ENCODE assay signal across 21 cellular contexts in the genomic region with DNA sequence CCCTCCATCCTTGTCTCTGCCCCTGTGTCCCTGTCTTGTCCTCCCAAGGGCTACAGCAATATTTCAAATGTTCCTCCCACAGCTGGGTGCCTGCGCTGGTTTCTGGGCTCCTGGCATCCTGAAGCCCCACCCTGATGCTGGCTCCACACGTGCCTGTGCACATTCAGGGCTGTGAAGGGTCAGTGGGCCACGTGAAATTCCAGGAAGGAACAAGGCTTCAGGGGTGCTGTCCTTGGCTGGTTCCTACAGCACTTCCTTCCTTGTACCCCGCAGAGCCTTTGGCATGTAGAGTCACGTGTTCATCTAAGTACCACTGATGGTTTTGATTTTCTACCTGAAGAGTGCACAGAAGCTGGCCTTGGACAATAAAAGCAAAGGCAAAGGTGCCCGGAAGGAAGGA. TPM values are rescaled to one million over a fixed set of nuclear protein-coding genes. Genes with fewer than 3 reads are reported as not detected.
A peak's percentile ranks its signal among the peaks of the same experiment; 100 is the strongest.
DNase-seq lines count a peak whose midpoint lies in the region; ATAC-seq, FAIRE-seq and TF ChIP-seq lines count a peak whose summit lies in the region.
"Had no signal": no experiment of that assay in that cellular context is flagged by ENCODE, and none has a peak within 500 bp of the region (broad histone marks: within the 10 kb centered on the region; RNA-seq: fewer than 3 reads in every experiment).

No MANE protein-coding gene starts in this region.

- H3K4me1 Mint-ChIP-seq in MCF 10A (ENCODE audit: insufficient read depth, unreplicated experiment) = peaks cover 22% of the 10 kb centered on the region
- peaks cover 19% of the 10 kb centered on the region for H3K4me1 Mint-ChIP-seq in memory B cell

- POLR2A ChIA-PET in MCF 10A (lab: Yijun Ruan, JAX) = no interaction called here
- POLR2A ChIA-PET in endothelial cell of umbilical vein (lab: Charles Lee) = interaction anchor here (1.5 to 1.9 kb wide), 2 partner anchors 25 to 56 kb away, joined by 4 to 8 read pairs; no protein-coding TSS in a partner anchor

- no peaks in the 10 kb centered on the region for H3K27me3 ChIP-seq in breast epithelium
- H3K27me3 ChIP-seq in endothelial cell of umbilical vein (ENCODE audit: control insufficient read depth in 2 of 2, insufficient read depth in 2 of 2, low read length in 2 of 2) = no peaks in the 10 kb centered on the region

- CTCF ChIA-PET in MCF 10A (lab: Yijun Ruan, JAX) = no interaction called here
- CTCF ChIA-PET in endothelial cell of umbilical vein (lab: Charles Lee) = no interaction called here

- H3K27me3 Mint-ChIP-seq in MCF 10A (ENCODE audit: insufficient read depth, unreplicated experiment) (no peaks in the 10 kb centered on the region), memory B cell (no peaks in the 10 kb centered on the region)

- H4K20me1 ChIP-seq in endothelial cell of umbilical vein (replicated peaks; ENCODE audit: control insufficient read depth, extremely low read depth, insufficient read depth, low read length) = no peaks in the 10 kb centered on the region

- ATAC-seq in memory B cell (ENCODE audit: low read depth) = no peak
- no peak for ATAC-seq in activated naive CD4-positive, alpha-beta T cell treated with anti-CD3 and anti-CD28 coated beads, Interleukin-2, amount 50 U/mL, for 72 hours
- no peak for ATAC-seq in HG03460 (IDR thresholded peaks at IDR 0.05; ENCODE audit: unreplicated experiment)
- no peak for ATAC-seq in HG02840 (IDR thresholded peaks at IDR 0.05; ENCODE audit: low FRiP score, unreplicated experiment)

- peak overlapping the region; percentile 50 for H2AFZ ChIP-seq in endothelial cell of umbilical vein (ENCODE audit: low read depth, low read length)

- H3K36me3 ChIP-seq in breast epithelium (no peaks in the 10 kb centered on the region), endothelial cell of umbilical vein (ENCODE audit: control insufficient read depth in 2 of 2, extremely low read depth in 1 of 2, insufficient read depth in 2 of 2, low read length in 2 of 2) (no peaks in the 10 kb centered on the region)
- H3K36me3 ChIP-seq: SJSA1 had no signal

- peak; percentile 69 for FAIRE-seq in endothelial cell of umbilical vein (lab: Jason Lieb, UNC)

- H3K4me3 Mint-ChIP-seq in MCF 10A (ENCODE audit: unreplicated experiment) (no peak overlapping the region), memory B cell (peak overlapping the region; percentile 65)
- H3K4me3 Mint-ChIP-seq: brain; CD4-positive, CD25-positive, alpha-beta regulatory T cell had no signal

- H3K27ac ChIP-seq in breast epithelium = peak overlapping the region; percentile 45 to 63
- peak overlapping the region; percentile 49 for H3K27ac ChIP-seq in endothelial cell of umbilical vein (ENCODE audit: insufficient read depth, low read depth, low read length)
- H3K27ac ChIP-seq: SJSA1 had no signal

- H3K9me3 ChIP-seq in breast epithelium (no peaks in the 10 kb centered on the region), endothelial cell of umbilical vein (replicated peaks; ENCODE audit: control insufficient read depth, insufficient read depth, low read length) (no peaks in the 10 kb centered on the region)
- H3K9me3 ChIP-seq: SJSA1 had no signal

- peak overlapping the region; percentile 58 for H3K9ac ChIP-seq in endothelial cell of umbilical vein (replicated peaks; ENCODE audit: extremely low read depth, insufficient read depth, low read length)

- no peaks in the 10 kb centered on the region for H3K9me1 ChIP-seq in endothelial cell of umbilical vein (replicated peaks; ENCODE audit: control insufficient read depth, extremely low read depth, insufficient read depth, low read length)

- TF ChIP-seq CTCF in breast epithelium (IDR thresholded peaks at IDR 0.05) (no peak), MCF 10A (IDR thresholded peaks at IDR 0.05; ENCODE audit: unreplicated experiment) (no peak), endothelial cell of umbilical vein (IDR thresholded peaks at IDR 0.05; ENCODE audit: extremely low read depth in 1 of 2, insufficient read depth in 1 of 2, low read depth in 1 of 2, low read length in 2 of 2) (no peak)

- dilution Hi-C loops in endothelial cell of umbilical vein (cut with MboI; ENCODE audit: extremely low pct_ligation_motif_present, low sequenced_read_pairs) = no loop called here

- peaks cover 7% of the 10 kb centered on the region for H3K36me3 Mint-ChIP-seq in MCF 10A (ENCODE audit: insufficient read depth, unreplicated experiment)
- H3K36me3 Mint-ChIP-seq in memory B cell = no peaks in the 10 kb centered on the region
- no peaks in the 10 kb centered on the region for H3K36me3 Mint-ChIP-seq in activated naive CD4-positive, alpha-beta T cell treated with anti-CD3 and anti-CD28 coated beads, Interleukin-2, amount 50 U/mL, for 72 hours
- H3K36me3 Mint-ChIP-seq: brain; CD4-positive, CD25-positive, alpha-beta regulatory T cell; naive B cell had no signal

- H3K9me3 Mint-ChIP-seq in MCF 10A (ENCODE audit: unreplicated experiment) (no peaks in the 10 kb centered on the region), memory B cell (no peaks in the 10 kb centered on the region)
- H3K9me3 Mint-ChIP-seq in activated naive CD4-positive, alpha-beta T cell treated with anti-CD3 and anti-CD28 coated beads, Interleukin-2, amount 50 U/mL, for 72 hours = no peaks in the 10 kb centered on the region
- H3K9me3 Mint-ChIP-seq: naive B cell had no signal

- no peak for TF ChIP-seq POLR2A in breast epithelium (IDR thresholded peaks at IDR 0.05)
- TF ChIP-seq POLR2A in endothelial cell of umbilical vein (IDR thresholded peaks at IDR 0.05; ENCODE audit: low read depth, low read length) = no peak

- no peak for DNase-seq in breast epithelium (ENCODE audit: low spot score in 2 of 2)
- no peak for DNase-seq in MCF 10A (ENCODE audit: unreplicated experiment)
- peak; percentile 41 for DNase-seq in endothelial cell of umbilical vein (ENCODE audit: low read depth, low spot score)
- DNase-seq in memory B cell (ENCODE audit: low spot score in 2 of 2) = no peak
- DNase-seq in AG08395 (ENCODE audit: low spot score) = no peak
- DNase-seq in activated naive CD4-positive, alpha-beta T cell treated with anti-CD3 and anti-CD28 coated beads, Interleukin-2, amount 50 U/mL, for 72 hours (ENCODE audit: low spot score in 2 of 2) = no peak
- DNase-seq: activated naive CD4-positive, alpha-beta T cell treated with anti-CD3 and anti-CD28 coated beads, Interleukin-2, amount 50 U/mL, for 16 hours; activated T-cell treated with anti-CD3 and anti-CD28 coated beads, Interleukin-2, amount 50 U/mL, for 48 hours; CD4-positive, CD25-positive, alpha-beta regulatory T cell; naive B cell; NCI-H2029; NCI-H446 treated with DMSO at 0.1 percent for 48 hours; OCI-M1; stimulated activated CD4-positive, alpha-beta T cell treated with anti-CD3 and anti-CD28 coated beads, Interleukin-4, amount 100 ng/mL, for 1 hour; T-helper 2 cell had no signal

- BruUV-seq in MCF 10A (replicated peaks; lab: Mats Ljungman, UMichigan) (no TSS peak), endothelial cell of umbilical vein (replicated peaks; lab: Mats Ljungman, UMichigan) (TSS peak; percentile 68)

- H3K79me2 ChIP-seq in endothelial cell of umbilical vein (ENCODE audit: control insufficient read depth, insufficient read depth, low read length) = no peaks in the 10 kb centered on the region

- H3K4me1 ChIP-seq in breast epithelium = no peaks in the 10 kb centered on the region
- peaks cover 69% of the 10 kb centered on the region for H3K4me1 ChIP-seq in endothelial cell of umbilical vein (ENCODE audit: control insufficient read depth, extremely low read depth, insufficient read depth, low read length)

- peak overlapping the region in 1 of 3 donors; percentile 31 for H3K4me3 ChIP-seq in breast epithelium
- no peak overlapping the region for H3K4me3 ChIP-seq in endothelial cell of umbilical vein (replicated peaks in 1 of 3; ENCODE audit: insufficient read depth in 1 of 3, low read depth in 1 of 3, low read length in 3 of 3)
- H3K4me3 ChIP-seq: lung, SJSA1, skin epidermis had no signal

- peak overlapping the region; percentile 53 for H3K4me2 ChIP-seq in endothelial cell of umbilical vein (ENCODE audit: insufficient read depth, low read length)

- H3K27ac Mint-ChIP-seq in MCF 10A (ENCODE audit: low read depth, unreplicated experiment) (no peak overlapping the region), memory B cell (peak overlapping the region; percentile 35)
- H3K27ac Mint-ChIP-seq in activated naive CD4-positive, alpha-beta T cell treated with anti-CD3 and anti-CD28 coated beads, Interleukin-2, amount 50 U/mL, for 72 hours = no peak overlapping the region
- H3K27ac Mint-ChIP-seq: CD4-positive, CD25-positive, alpha-beta regulatory T cell; naive B cell had no signal

- intact Hi-C loops in breast epithelium (cut with DNase I; ENCODE audit: low total_unique reads) = no loop called here
- intact Hi-C loops in MCF 10A (cut with micrococcal nuclease) = no loop called here
- intact Hi-C loops in endothelial cell of umbilical vein (cut with micrococcal nuclease) = loop anchor here (1.0 to 5.0 kb wide), 3 partner anchors 56 to 267 kb away; no protein-coding TSS in a partner anchor

TF ChIP-seq in endothelial cell of umbilical vein, 7 proteins besides CTCF, POLR2A, EP300 and RAD21:
- no peak for TF ChIP-seq JUN (IDR thresholded peaks at IDR 0.05; ENCODE audit: borderline replicate concordance, insufficient read depth, insufficient read length, low read depth)
- no peak for TF ChIP-seq FOS (IDR thresholded peaks at IDR 0.05; ENCODE audit: borderline replicate concordance, insufficient read depth, low read length)
- TF ChIP-seq GATA2 (IDR thresholded peaks at IDR 0.05; ENCODE audit: insufficient read depth, insufficient read length, low read depth, low read length) = no peak
- TF ChIP-seq POLR2AphosphoS5 (IDR thresholded peaks at IDR 0.05; ENCODE audit: insufficient read depth, low read depth, low read length) = no peak
- peak; percentile 85 for TF ChIP-seq MAX (IDR thresholded peaks at IDR 0.05; ENCODE audit: insufficient read depth, insufficient read length)
- TF ChIP-seq MYC (IDR thresholded peaks at IDR 0.05; ENCODE audit: low read depth, low read length) = no peak

RNA-seq across cellular contexts. Expression of gene NLK, which starts 57.7 kb away (rescaled TPM):
- 10 to 100 TPM; 19.8 to 35.1 (median 27.5) TPM for total RNA-seq in breast epithelium
- total RNA-seq in MCF 10A (2022) = 14.6 and 15.0 TPM in 2 replicates
- total RNA-seq in endothelial cell of umbilical vein = 32.6 and 34.2 TPM in 2 replicates
- polyA plus RNA-seq in endothelial cell of umbilical vein = 21.8 and 23.8 TPM in 2 replicates
- polyA plus RNA-seq in endothelial cell of umbilical vein (2011; cell fraction: cytosol; rRNA removed) = 15.3 and 20.3 TPM in 2 replicates
- polyA plus RNA-seq in endothelial cell of umbilical vein (2011; cell fraction: nucleus; rRNA removed) = 33.3 and 45.7 TPM in 2 replicates
- polyA plus RNA-seq in endothelial cell of umbilical vein (2012) = 15.0 and 15.5 TPM in 2 replicates
- 93.4 and 121 TPM in 2 replicates for polyA minus RNA-seq in endothelial cell of umbilical vein
- 13.2 TPM for polyA minus RNA-seq in endothelial cell of umbilical vein (2011; cell fraction: cytosol; rRNA and poly(A)+ RNA removed)
- polyA minus RNA-seq in endothelial cell of umbilical vein (2011; cell fraction: nucleus; rRNA and poly(A)+ RNA removed) = 174 and 190 TPM in 2 replicates
- total RNA-seq in activated naive CD4-positive, alpha-beta T cell treated with anti-CD3 and anti-CD28 coated beads, Interleukin-2, amount 50 U/mL, for 72 hours = 10 to 100 TPM in 1 of 2 donors, 1 to 10 TPM in 1; 8.3 to 10.0 TPM
